Comparison of ENCODE assay signal across 24 cellular contexts in genomic region chr17:35543856-35544255, GRCh38. TPM values are rescaled to one million over a fixed set of nuclear protein-coding genes. Genes with fewer than 3 reads are reported as not detected.
DNase-seq lines count a peak whose midpoint lies in the region; ATAC-seq, FAIRE-seq and TF ChIP-seq lines count a peak whose summit lies in the region.
"Had no signal": no experiment of that assay in that cellular context is flagged by ENCODE, and none has a peak within 500 bp of the region (broad histone marks: within the 10 kb centered on the region; RNA-seq: fewer than 3 reads in every experiment).

No MANE protein-coding gene starts in this region.

- no peak for TF ChIP-seq EP300 in K562 (IDR thresholded peaks at IDR 0.05; ENCODE audit: low read length)

- peaks cover 11% of the 10 kb centered on the region; the same call in 1 of the 2 replicates for H3F3A ChIP-seq in Loucy (ENCODE audit: low read depth)

- H3K79me2 ChIP-seq in Loucy (ENCODE audit: insufficient read depth, low read length) (no peaks in the 10 kb centered on the region), K562 (ENCODE audit: control insufficient read depth, insufficient read depth, low read length) (no peaks in the 10 kb centered on the region)

- TF ChIP-seq RAD21 in K562 (CRISPR knock-in tag; conservative IDR thresholded peaks at IDR 0.05 in 1 of 2, IDR thresholded peaks at IDR 0.05 in 1 of 2) = no peak

- H3K27me3 ChIP-seq in BLaER1 treated with 17β-estradiol and CSF1 and Interleukin-3, amounts not matched to agents 10 nM and 100 nM = no peaks in the 10 kb centered on the region
- H3K27me3 ChIP-seq in Loucy (ENCODE audit: insufficient read depth, low read length, poor library complexity, severe bottlenecking) = no peaks in the 10 kb centered on the region
- H3K27me3 ChIP-seq in K562 (ENCODE audit: control insufficient read depth in 2 of 2, insufficient read depth in 2 of 2, low read length in 2 of 2) = no peaks in the 10 kb centered on the region

- TF ChIP-seq POLR2A in K562 (conservative IDR thresholded peaks at IDR 0.05) = no peak

- no peaks in the 10 kb centered on the region for H3K9me2 ChIP-seq in Loucy (replicated peaks; ENCODE audit: low read depth, low read length)
- H3K9me2 ChIP-seq: SK-N-SH had no signal

- no peaks in the 10 kb centered on the region for H3K9me3 ChIP-seq in BLaER1 treated with 17β-estradiol and CSF1 and Interleukin-3, amounts not matched to agents 10 nM and 100 nM (replicated peaks in 1 of 11)
- no peaks in the 10 kb centered on the region for H3K9me3 ChIP-seq in Loucy (ENCODE audit: insufficient read depth, low read depth, low read length)
- H3K9me3 ChIP-seq in K562 (replicated peaks; ENCODE audit: control insufficient read depth, insufficient read depth, low read depth, low read length) = no peaks in the 10 kb centered on the region
- H3K9me3 ChIP-seq: Caco-2, SK-N-SH had no signal

- POLR2A ChIA-PET in K562 (lab: Yijun Ruan, JAX) = interaction anchor here (0.7 to 2.5 kb wide), 2 partner anchors 10 to 201 kb away, joined by 3 to 14 read pairs; no protein-coding TSS in a partner anchor

- peaks cover 53 to 79% (median 60%) of the 10 kb centered on the region in 10 experiments for H3K4me1 ChIP-seq in BLaER1 treated with 17β-estradiol and CSF1 and Interleukin-3, amounts not matched to agents 10 nM and 100 nM
- H3K4me1 ChIP-seq in Loucy (ENCODE audit: insufficient read depth, low read length, poor library complexity, severe bottlenecking) = peaks cover 45% of the 10 kb centered on the region
- peaks cover 10 to 17% of the 10 kb centered on the region in 2 experiments; a peak in 3 of 5 replicates for H3K4me1 ChIP-seq in K562 (replicated peaks in 1 of 2; ENCODE audit: control insufficient read depth in 2 of 2, insufficient read depth in 2 of 2, low read length in 2 of 2)
- H3K4me1 ChIP-seq: Caco-2 had no signal

- TF ChIP-seq CTCF in Loucy (conservative IDR thresholded peaks at IDR 0.05; ENCODE audit: low read length) (no peak), K562 (IDR thresholded peaks at IDR 0.05 in 2 of 3, conservative IDR thresholded peaks at IDR 0.05 in 1 of 3; ENCODE audit: insufficient read depth in 2 of 3, low read depth in 1 of 3, low read length in 3 of 3) (no peak)

- in situ Hi-C loops in K562 (cut with MboI) = no loop called here

- no peak for FAIRE-seq in K562 (lab: Jason Lieb, UNC)
- FAIRE-seq: A204.1, G401.6, GM12878, HTR-8/SVneo had no signal

- peak overlapping the region in 8 of 11 experiments; percentile 86 to 95 (median 92); a peak in 15 of 22 replicates for H3K27ac ChIP-seq in BLaER1 treated with 17β-estradiol and CSF1 and Interleukin-3, amounts not matched to agents 10 nM and 100 nM
- H3K27ac ChIP-seq in K562 (ENCODE audit: extremely low read depth, low read depth, low read length) = no peak overlapping the region
- H3K27ac ChIP-seq: HL-60 had no signal

- WGBS in K562 (ENCODE audit: insufficient coverage, low coverage, missing lambda C conversion rate) = 22% methylated on average over 1 of the region's 1 CpG

- no peaks in the 10 kb centered on the region for H4K20me1 ChIP-seq in BLaER1 treated with 17β-estradiol and CSF1 and Interleukin-3, amounts not matched to agents 10 nM and 100 nM
- no peaks in the 10 kb centered on the region for H4K20me1 ChIP-seq in Loucy (ENCODE audit: insufficient read depth, low read length, poor library complexity, severe bottlenecking)
- no peaks in the 10 kb centered on the region for H4K20me1 ChIP-seq in K562 (replicated peaks; ENCODE audit: control insufficient read depth, insufficient read depth, low read length)

- DNase-seq in K562 (ENCODE audit: extremely low read depth in 1 of 4, low spot score in 3 of 4) = no peak
- DNase-seq in NAMALWA (ENCODE audit: low spot score) = no peak
- DNase-seq in NCI-H510A (lab: John Stamatoyannopoulos, UW) = no peak
- DNase-seq in head of caudate nucleus = no peak
- DNase-seq in T-helper 1 cell = no peak
- DNase-seq: Caco-2, DMS53, GOT3, NCI-H1048, NCI-H1436 treated with DMSO at 0.1 percent for 48 hours, NCI-H2029 treated with DMSO at 0.1 percent for 48 hours, NCI-H510A treated with DMSO at 0.1 percent for 48 hours, NCI-H82, SK-N-SH had no signal

- CTCF ChIA-PET in K562 (lab: Yijun Ruan, JAX; ENCODE audit: low intra/inter-chr PET ratio) = interaction anchor here (0.6 kb wide), 1 partner anchor 372 kb away, joined by 3 read pairs; no protein-coding TSS in a partner anchor

- H3K4me3 ChIP-seq in BLaER1 treated with 17β-estradiol and CSF1 and Interleukin-3, amounts not matched to agents 10 nM and 100 nM = peak overlapping the region in 3 of 10 experiments; percentile 24 to 38 (median 28); a peak in 3 of 20 replicates
- H3K4me3 ChIP-seq in Loucy (ENCODE audit: low read length, poor library complexity, severe bottlenecking) (peak overlapping the region; percentile 54), K562 (no peak overlapping the region)
- H3K4me3 ChIP-seq: GM12878 had no signal

- H3K4me2 ChIP-seq in BLaER1 treated with 17β-estradiol and CSF1 and Interleukin-3, amounts not matched to agents 10 nM and 100 nM = peak overlapping the region in 10 of 11 experiments; percentile 77 to 91 (median 84); a peak in 19 of 22 replicates
- peak overlapping the region; percentile 71 for H3K4me2 ChIP-seq in Loucy (ENCODE audit: low read depth, low read length, poor library complexity, severe bottlenecking)
- no peak overlapping the region for H3K4me2 ChIP-seq in K562 (ENCODE audit: insufficient read depth, low read length)
- H3K4me2 ChIP-seq: SK-N-SH had no signal

- peak overlapping the region in 6 of 11 experiments; percentile 50 to 87 (median 80); a peak in 10 of 22 replicates for H3K9ac ChIP-seq in BLaER1 treated with 17β-estradiol and CSF1 and Interleukin-3, amounts not matched to agents 10 nM and 100 nM
- H3K9ac ChIP-seq in Loucy (ENCODE audit: low read depth, low read length, poor library complexity, severe bottlenecking) (peak overlapping the region; percentile 29), K562 (ENCODE audit: insufficient read depth in 1 of 2, low read depth in 2 of 2, low read length in 2 of 2) (no peak overlapping the region)
- H3K9ac ChIP-seq: SK-N-SH had no signal

- H2AFZ ChIP-seq in Loucy (ENCODE audit: low read length) (no peak overlapping the region), K562 (ENCODE audit: low read depth, low read length) (no peak overlapping the region)

- no peak for ATAC-seq in K562
- ATAC-seq in esophagus mucosa = peak; percentile 11
- ATAC-seq: GM12878, Panc1, Right ventricle myocardium inferior had no signal

- intact Hi-C loops in K562 (cut with micrococcal nuclease) (no loop called here), head of caudate nucleus (cut with DNase I) (no loop called here)

- no TSS peak for BruUV-seq in K562 (replicated peaks; lab: Mats Ljungman, UMichigan)

- no peaks in the 10 kb centered on the region for H3K36me3 ChIP-seq in BLaER1 treated with 17β-estradiol and CSF1 and Interleukin-3, amounts not matched to agents 10 nM and 100 nM
- H3K36me3 ChIP-seq in Loucy (ENCODE audit: insufficient read depth, low read length) (no peaks in the 10 kb centered on the region), K562 (ENCODE audit: control insufficient read depth, insufficient read depth, low read length) (no peaks in the 10 kb centered on the region; the same call in 2 of the 3 replicates)

- H3K9me1 ChIP-seq in K562 (ENCODE audit: control insufficient read depth, insufficient read depth, low read length) = no peaks in the 10 kb centered on the region

RNA-seq across cellular contexts. Expression of gene SLFN12L, which starts 6.4 kb away (rescaled TPM):
- total RNA-seq in K562 (2011; cell fraction: chromatin; rRNA removed; ENCODE audit: low replicate concordance) = 0.16 and 0.40 TPM in 2 replicates
- not detected in 2 replicates for total RNA-seq in K562 (2011; cell fraction: nucleolus; rRNA removed)
- 0.37 TPM in 1 of 2 replicates, not detected in the other for total RNA-seq in K562 (2011; cell fraction: nucleoplasm; rRNA removed)
- total RNA-seq in K562 (2014; rRNA removed) (0.04 TPM in 1 of 2 replicates, not detected in the other), K562 (2014; rRNA removed; fragmentation: Illumina TruSeq; extraction: Trizol) (0.07 TPM in 1 of 2 replicates, not detected in the other), K562 (2015; rRNA removed; fragmentation: Illumina TruSeq; extraction: Trizol) (0.18 and 0.26 TPM in 2 replicates), K562 (2021) (0.09 and 0.31 TPM in 2 replicates), esophagus mucosa (0.40 TPM)
- polyA plus RNA-seq in K562 (2011; rRNA removed) (0.04 TPM in 1 of 2 replicates, not detected in the other), K562 (2014; fragmentation: Illumina TruSeq; extraction: Trizol) (0.09 TPM in 1 of 2 replicates, not detected in the other), K562 (2014; fragmentation: Nextera tagmentation; extraction: Ambion mirVana) (under 1 TPM in 1 of 2 experiments, not detected in 1; 0.04 TPM), K562 (2014; rRNA removed) (0.05 TPM in 1 of 2 replicates, not detected in the other)
- not detected in 2 replicates for polyA plus RNA-seq in K562 (2011; cell fraction: cytosol; rRNA removed)
- polyA plus RNA-seq in K562 (2011; cell fraction: nucleus; rRNA removed) = 0.04 TPM in 1 of 2 replicates, not detected in the other
- polyA plus RNA-seq in K562 (2012) = 0.05 and 0.58 TPM in 2 replicates
- polyA minus RNA-seq in K562 (2011; rRNA and poly(A)+ RNA removed) = 0.09 TPM in 1 of 2 replicates, not detected in the other
- not detected in 2 replicates for polyA minus RNA-seq in K562 (2011; cell fraction: cytosol; rRNA and poly(A)+ RNA removed)
- polyA minus RNA-seq in K562 (2011; cell fraction: nucleus; rRNA and poly(A)+ RNA removed) = 0.27 TPM in 1 of 2 replicates, not detected in the other
- total RNA-seq: Caco-2 had no signal
- polyA plus RNA-seq: SK-N-SH had no signal

RNA-seq across cellular contexts. Expression of gene SLFN14, which starts 16.8 kb away (rescaled TPM):
- total RNA-seq in K562 (2011; cell fraction: chromatin; rRNA removed; ENCODE audit: low replicate concordance) = 4.3 and 10.9 TPM in 2 replicates
- 2.5 and 3.9 TPM in 2 replicates for total RNA-seq in K562 (2011; cell fraction: nucleolus; rRNA removed)
- total RNA-seq in K562 (2011; cell fraction: nucleoplasm; rRNA removed) = 3.5 and 4.9 TPM in 2 replicates
- 2.7 and 3.0 TPM in 2 replicates for total RNA-seq in K562 (2014; rRNA removed)
- total RNA-seq in K562 (2014; rRNA removed; fragmentation: Illumina TruSeq; extraction: Trizol) = 4.0 and 5.1 TPM in 2 replicates
- 1.3 and 1.7 TPM in 2 replicates for total RNA-seq in K562 (2015; rRNA removed; fragmentation: Illumina TruSeq; extraction: Trizol)
- 3.2 and 4.3 TPM in 2 replicates for total RNA-seq in K562 (2021)
- polyA plus RNA-seq in K562 (2011; rRNA removed) = 1.2 and 3.9 TPM in 2 replicates
- polyA plus RNA-seq in K562 (2011; cell fraction: cytosol; rRNA removed) = 0.65 and 1.0 TPM in 2 replicates
- polyA plus RNA-seq in K562 (2011; cell fraction: nucleus; rRNA removed) = 0.76 and 2.0 TPM in 2 replicates
- polyA plus RNA-seq in K562 (2012) = 0.89 and 1.3 TPM in 2 replicates
- polyA plus RNA-seq in K562 (2014; fragmentation: Illumina TruSeq; extraction: Trizol) = 3.3 and 3.8 TPM in 2 replicates
- polyA plus RNA-seq in K562 (2014; fragmentation: Nextera tagmentation; extraction: Ambion mirVana) = 1 to 10 TPM; 1.6 to 3.1 TPM
- 2.6 and 3.1 TPM in 2 replicates for polyA plus RNA-seq in K562 (2014; rRNA removed)
- polyA minus RNA-seq in K562 (2011; rRNA and poly(A)+ RNA removed) = 2.1 and 5.7 TPM in 2 replicates
- 0.46 and 2.2 TPM in 2 replicates for polyA minus RNA-seq in K562 (2011; cell fraction: cytosol; rRNA and poly(A)+ RNA removed)
- polyA minus RNA-seq in K562 (2011; cell fraction: nucleus; rRNA and poly(A)+ RNA removed) = 1.4 and 1.9 TPM in 2 replicates
- total RNA-seq in esophagus mucosa = not detected
- total RNA-seq: Caco-2, Right ventricle myocardium inferior had no signal
- polyA plus RNA-seq: SK-N-SH had no signal

RNA-seq across cellular contexts. Expression of gene PEX12, which starts 34.5 kb away (rescaled TPM):
- 7.7 and 10.2 TPM in 2 replicates for total RNA-seq in K562 (2011; cell fraction: chromatin; rRNA removed; ENCODE audit: low replicate concordance)
- total RNA-seq in K562 (2011; cell fraction: nucleolus; rRNA removed) = 9.2 and 9.3 TPM in 2 replicates
- 10.9 and 12.7 TPM in 2 replicates for total RNA-seq in K562 (2011; cell fraction: nucleoplasm; rRNA removed)
- total RNA-seq in K562 (2014; rRNA removed) = 4.6 and 5.6 TPM in 2 replicates
- 6.4 and 6.8 TPM in 2 replicates for total RNA-seq in K562 (2014; rRNA removed; fragmentation: Illumina TruSeq; extraction: Trizol)
- total RNA-seq in K562 (2015; rRNA removed; fragmentation: Illumina TruSeq; extraction: Trizol) = 5.8 and 6.4 TPM in 2 replicates
- 5.5 and 6.1 TPM in 2 replicates for total RNA-seq in K562 (2021)
- 9.9 and 12.4 TPM in 2 replicates for polyA plus RNA-seq in K562 (2011; rRNA removed)
- 11.1 and 11.7 TPM in 2 replicates for polyA plus RNA-seq in K562 (2011; cell fraction: cytosol; rRNA removed)
- 6.9 and 8.3 TPM in 2 replicates for polyA plus RNA-seq in K562 (2011; cell fraction: nucleus; rRNA removed)
- 7.8 TPM in 2 replicates for polyA plus RNA-seq in K562 (2012)
- 7.9 and 8.4 TPM in 2 replicates for polyA plus RNA-seq in K562 (2014; fragmentation: Illumina TruSeq; extraction: Trizol)
- 1 to 10 TPM; 4.0 to 6.7 TPM for polyA plus RNA-seq in K562 (2014; fragmentation: Nextera tagmentation; extraction: Ambion mirVana)
- 4.5 and 4.9 TPM in 2 replicates for polyA plus RNA-seq in K562 (2014; rRNA removed)
- polyA minus RNA-seq in K562 (2011; rRNA and poly(A)+ RNA removed) = 9.1 and 13.3 TPM in 2 replicates
- 4.2 and 5.0 TPM in 2 replicates for polyA minus RNA-seq in K562 (2011; cell fraction: cytosol; rRNA and poly(A)+ RNA removed)
- polyA minus RNA-seq in K562 (2011; cell fraction: nucleus; rRNA and poly(A)+ RNA removed) = 4.8 and 7.3 TPM in 2 replicates
- 3.9 TPM for total RNA-seq in esophagus mucosa

RNA-seq across cellular contexts. Expression of gene AP2B1, which starts 43.3 kb away (rescaled TPM):
- total RNA-seq in K562 (2011; cell fraction: chromatin; rRNA removed; ENCODE audit: low replicate concordance) = 150 and 264 TPM in 2 replicates
- total RNA-seq in K562 (2011; cell fraction: nucleolus; rRNA removed) = 100 and 121 TPM in 2 replicates
- total RNA-seq in K562 (2011; cell fraction: nucleoplasm; rRNA removed) = 133 and 166 TPM in 2 replicates
- 90.5 and 115 TPM in 2 replicates for total RNA-seq in K562 (2014; rRNA removed)
- 114 and 135 TPM in 2 replicates for total RNA-seq in K562 (2014; rRNA removed; fragmentation: Illumina TruSeq; extraction: Trizol)
- total RNA-seq in K562 (2015; rRNA removed; fragmentation: Illumina TruSeq; extraction: Trizol) = 82.0 and 85.9 TPM in 2 replicates
- total RNA-seq in K562 (2021) = 221 and 245 TPM in 2 replicates
- polyA plus RNA-seq in K562 (2011; rRNA removed) = 154 and 287 TPM in 2 replicates
- 122 and 145 TPM in 2 replicates for polyA plus RNA-seq in K562 (2011; cell fraction: cytosol; rRNA removed)
- polyA plus RNA-seq in K562 (2011; cell fraction: nucleus; rRNA removed) = 151 and 159 TPM in 2 replicates
- polyA plus RNA-seq in K562 (2012) = 152 and 157 TPM in 2 replicates
- 191 and 204 TPM in 2 replicates for polyA plus RNA-seq in K562 (2014; fragmentation: Illumina TruSeq; extraction: Trizol)
- 10 to 100 TPM; 60.1 to 63.6 TPM for polyA plus RNA-seq in K562 (2014; fragmentation: Nextera tagmentation; extraction: Ambion mirVana)
- 105 and 126 TPM in 2 replicates for polyA plus RNA-seq in K562 (2014; rRNA removed)
- polyA minus RNA-seq in K562 (2011; rRNA and poly(A)+ RNA removed) = 244 and 452 TPM in 2 replicates
- polyA minus RNA-seq in K562 (2011; cell fraction: cytosol; rRNA and poly(A)+ RNA removed) = 95.2 and 196 TPM in 2 replicates
- polyA minus RNA-seq in K562 (2011; cell fraction: nucleus; rRNA and poly(A)+ RNA removed) = 73.0 and 81.9 TPM in 2 replicates
- 37.9 TPM for total RNA-seq in esophagus mucosa

Comparison
In these comparisons a context has a peak if more than half of its experiments do, and no peak if none do; other contexts are left out.
1. H3K9ac ChIP-seq: peak in BLaER1 treated with 17β-estradiol and CSF1 and Interleukin-3, amounts not matched to agents 10 nM and 100 nM (6 of 11) and Loucy (single experiment); none in K562 (0 of 2).